Comparison of ENCODE assay signal across 8 cellular contexts in genomic region chr2:48248251-48248933, GRCh38.
DNase-seq lines count a peak whose midpoint lies in the region; ATAC-seq and TF ChIP-seq lines count a peak whose summit lies in the region.

No MANE protein-coding gene starts in this region.

- peak; percentile 89 for ATAC-seq in GM19395 (IDR thresholded peaks at IDR 0.05; ENCODE audit: unreplicated experiment)
- peak; percentile 92 for ATAC-seq in HG03342 (IDR thresholded peaks at IDR 0.05; ENCODE audit: unreplicated experiment)

- H3K18ac ChIP-seq in neuronal stem cell (ENCODE audit: low read length) = no peak overlapping the region

- H3K79me2 ChIP-seq in hepatocyte = no peaks in the 10 kb centered on the region

- no peak overlapping the region for H3K9ac ChIP-seq in neuronal stem cell (ENCODE audit: low read depth, low read length, poor library complexity)

- no peak overlapping the region for H3K4me3 ChIP-seq in hepatocyte
- no peak overlapping the region for H3K4me3 ChIP-seq in tibial artery
- no peak overlapping the region for H3K4me3 ChIP-seq in neuronal stem cell (ENCODE audit: low read length in 2 of 2)

- no peak overlapping the region for H2BK120ac ChIP-seq in neuronal stem cell (ENCODE audit: low read depth, low read length)

- no peak overlapping the region for H3K23ac ChIP-seq in neuronal stem cell (ENCODE audit: low read depth, low read length, poor library complexity)

- H3K9me3 Mint-ChIP-seq in CD14-positive monocyte = peaks cover 0 to 2% (median 0%) of the 10 kb centered on the region in 7 donors

- no peaks in the 10 kb centered on the region for H3K36me3 Mint-ChIP-seq in CD14-positive monocyte

- no peaks in the 10 kb centered on the region for H3K9me2 ChIP-seq in hepatocyte (replicated peaks; ENCODE audit: insufficient read depth)

- H3K27me3 Mint-ChIP-seq in CD14-positive monocyte (ENCODE audit: low read depth in 3 of 3) = peaks cover 0 to 3% (median 0%) of the 10 kb centered on the region in 3 donors

- H2AFZ ChIP-seq in hepatocyte (no peak overlapping the region), neuronal stem cell (ENCODE audit: low read length) (no peak overlapping the region)

- H2BK5ac ChIP-seq in neuronal stem cell (ENCODE audit: low read length) = no peak overlapping the region

- H2BK12ac ChIP-seq in neuronal stem cell (ENCODE audit: low read length) = no peak overlapping the region

- H3K79me1 ChIP-seq in neuronal stem cell (ENCODE audit: low read depth, low read length) = peaks cover 1% of the 10 kb centered on the region

- DNase-seq in CD14-positive monocyte (ENCODE audit: low spot score) (no peak), SW 1271 (lab: John Stamatoyannopoulos, UW) (peak; percentile 71 to 94), hepatocyte (ENCODE audit: low spot score) (peak; percentile 69), tibial artery (no peak), NCI-H2196 (lab: John Stamatoyannopoulos, UW; ENCODE audit: unreplicated experiment) (no peak), neuronal stem cell (ENCODE audit: low spot score) (no peak)

- H3K27me3 ChIP-seq in hepatocyte (no peaks in the 10 kb centered on the region), tibial artery (no peaks in the 10 kb centered on the region), neuronal stem cell (ENCODE audit: control insufficient read depth in 3 of 3, insufficient read depth in 3 of 3, low read depth in 1 of 3, low read length in 3 of 3) (no peaks in the 10 kb centered on the region)

- H3K27ac Mint-ChIP-seq in CD14-positive monocyte = peak overlapping the region in 5 of 7 donors; percentile 18 to 78 (median 70)

- no peaks in the 10 kb centered on the region for H4K20me1 ChIP-seq in hepatocyte (ENCODE audit: insufficient read depth, poor library complexity, severe bottlenecking)

- no peak overlapping the region for H2AK5ac ChIP-seq in neuronal stem cell (ENCODE audit: low read depth, low read length)

- intact Hi-C loops in CD14-positive monocyte (cut with micrococcal nuclease) (no loop called here), tibial artery (cut with DNase I; ENCODE audit: low total_unique reads) (loop anchor here (10.0 kb wide), 1 partner anchor 46 kb away; no protein-coding TSS in a partner anchor)

- H3K36me3 ChIP-seq in hepatocyte (replicated peaks; ENCODE audit: insufficient read depth, low read depth) (no peaks in the 10 kb centered on the region), tibial artery (no peaks in the 10 kb centered on the region), neuronal stem cell (replicated peaks in 1 of 2; ENCODE audit: control insufficient read depth in 2 of 2, insufficient read depth in 2 of 2, low read length in 2 of 2) (no peaks in the 10 kb centered on the region)

- WGBS in hepatocyte (ENCODE audit: low lambda C conversion rate, missing lambda C conversion rate) = 94% methylated on average over 3 of the region's 3 CpGs
- no CpG with 5 or more reads among the region's 3 CpGs for WGBS in neuronal stem cell (ENCODE audit: extremely low coverage in 2 of 2, insufficient read length in 2 of 2, insufficient replicate concordance in 1 of 2), 2 donors

- no peaks in the 10 kb centered on the region for H3K9me3 ChIP-seq in hepatocyte (ENCODE audit: low read depth)
- H3K9me3 ChIP-seq in tibial artery = no peaks in the 10 kb centered on the region
- no peaks in the 10 kb centered on the region for H3K9me3 ChIP-seq in neuronal stem cell (replicated peaks in 1 of 2; ENCODE audit: control insufficient read depth in 2 of 2, insufficient read depth in 1 of 2, low read depth in 1 of 2, low read length in 2 of 2)

- H3K4me1 ChIP-seq in hepatocyte (ENCODE audit: insufficient read depth) (peaks cover 20% of the 10 kb centered on the region), tibial artery (peaks cover 0 to 26% (median 12%) of the 10 kb centered on the region in 4 donors), neuronal stem cell (ENCODE audit: control insufficient read depth in 2 of 2, insufficient read depth in 1 of 2, low read depth in 1 of 2, low read length in 2 of 2) (peaks cover 0 to 5% of the 10 kb centered on the region in 2 donors)

- H3K4me1 Mint-ChIP-seq in CD14-positive monocyte = peaks cover 47% of the 10 kb centered on the region

- H2BK15ac ChIP-seq in neuronal stem cell (ENCODE audit: low read length) = no peak overlapping the region

- H3K4me3 Mint-ChIP-seq in CD14-positive monocyte = no peak overlapping the region

- TF ChIP-seq CTCF in CD14-positive monocyte (IDR thresholded peaks at IDR 0.05) (no peak), hepatocyte (IDR thresholded peaks at IDR 0.05; ENCODE audit: poor library complexity) (no peak), tibial artery (IDR thresholded peaks at IDR 0.05) (no peak)

- H4K91ac ChIP-seq in neuronal stem cell (ENCODE audit: low read depth, low read length, poor library complexity) = no peak overlapping the region

- no peak overlapping the region for H4K8ac ChIP-seq in neuronal stem cell (ENCODE audit: low read depth, low read length)

- H3K14ac ChIP-seq in neuronal stem cell (ENCODE audit: low read length) = no peak overlapping the region

- H3K27ac ChIP-seq in hepatocyte (peak overlapping the region; percentile 48), tibial artery (peak overlapping the region; percentile 3 to 16), neuronal stem cell (replicated peaks; ENCODE audit: low read length) (no peak overlapping the region)

- no peak overlapping the region for H3K4ac ChIP-seq in neuronal stem cell (ENCODE audit: low read length)

- H3K4me2 ChIP-seq in hepatocyte (peak overlapping the region; percentile 26), neuronal stem cell (ENCODE audit: insufficient read depth, low read length, poor library complexity, severe bottlenecking) (no peak overlapping the region)

Comparison
In these comparisons a context has a peak if more than half of its experiments do, and no peak if none do; other contexts are left out.
1. DNase-seq: peak in SW 1271 (2 of 2) and hepatocyte (single experiment); none in CD14-positive monocyte (single experiment), tibial artery (0 of 2), NCI-H2196 (single experiment) and neuronal stem cell (single experiment).